In the genomic region with DNA sequence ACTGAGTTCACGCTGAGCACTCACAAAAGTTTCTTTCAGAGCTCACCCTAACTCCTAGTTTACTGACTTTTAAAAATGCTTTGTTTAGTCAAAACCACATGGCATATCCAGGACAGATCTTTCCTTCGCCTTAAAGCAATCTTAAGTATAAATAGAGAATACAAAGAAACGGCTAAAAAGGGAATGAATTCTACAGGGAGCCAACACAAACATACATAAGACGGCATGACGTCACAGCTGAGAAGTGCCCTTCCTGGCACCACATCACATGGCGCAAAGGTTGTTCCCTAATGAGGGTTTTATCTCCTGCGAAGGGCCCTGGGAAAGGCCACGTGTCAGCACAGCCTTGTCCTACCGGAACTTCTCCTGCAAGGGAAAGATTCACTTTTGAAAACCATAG, we compare ENCODE assay signal across 27 cellular contexts.
"Had no signal": no experiment of that assay in that cellular context is flagged by ENCODE, and none has a peak within 500 bp of the region (broad histone marks: within the 10 kb centered on the region; RNA-seq: fewer than 3 reads in every experiment).

No MANE protein-coding gene starts in this region.

- ATAC-seq: activated T-helper 17 cell treated with anti-CD3 and anti-CD28 coated beads, Interleukin-2, amount 50 U/mL, for 72 hours; Panc1; Right ventricle myocardium inferior had no signal

- H3K27ac ChIP-seq: VCaP had no signal

- H3K9me3 ChIP-seq: SK-N-SH had no signal

- H3K9ac ChIP-seq: SK-N-SH had no signal

- DNase-seq: activated CD4-positive, alpha-beta memory T cell treated with anti-CD3 and anti-CD28 coated beads for 36 hours; activated CD4-positive, alpha-beta T cell treated with anti-CD3 and anti-CD28 coated beads, Interleukin-2, amount 10 ng/mL, durations not matched to agents 7 days and 5 days; activated CD4-positive, CD25-positive, alpha-beta regulatory T cell; activated gamma-delta T cell; activated naive CD4-positive, alpha-beta T cell treated with anti-CD3 and anti-CD28 coated beads for 36 hours; activated T-cell treated with anti-CD3 and anti-CD28 coated beads for 4 hours; activated T-cell treated with anti-CD3 and anti-CD28 coated beads, Interleukin-2, amount 50 U/mL, for 48 hours; cerebellar nuclear complex; Kasumi-1; KBM-7; NCI-H1092; NCI-H1417 treated with DMSO at 0.1 percent for 48 hours; NCI-H1694; NCI-H2029; NCI-H345; NCI-H510A; NCI-H526 treated with DMSO at 0.1 percent for 48 hours; NCI-H82; NK-92 treated with Interleukin-12 subunit alpha and Interleukin-12 subunit beta, amount 100 ng/mL, for 24 hours; OCI-M1; RPMI8226; SK-N-SH; T-helper 1 cell had no signal

- H3K4me2 ChIP-seq: SK-N-SH had no signal
